In the genomic region with DNA sequence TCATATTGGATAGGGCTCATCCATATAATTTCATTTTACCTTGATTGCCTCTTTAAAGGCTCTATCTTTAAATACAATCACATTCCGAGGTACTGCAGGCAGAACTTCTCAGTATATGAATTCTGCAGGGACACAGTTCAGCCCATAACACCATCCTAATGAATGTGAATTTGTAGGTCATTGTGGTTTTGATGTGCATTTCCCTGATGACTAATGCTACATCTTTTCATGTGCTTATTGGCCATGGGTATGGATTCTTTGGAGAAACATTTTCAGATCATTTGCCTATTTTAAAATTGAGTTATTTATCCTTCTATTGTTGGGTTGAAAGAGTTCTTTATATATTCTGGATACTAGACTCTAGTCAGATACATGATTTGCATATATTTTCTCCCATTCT, we compare ENCODE assay signal across 1 cellular context.
TF ChIP-seq lines count a peak whose summit lies in the region.

No MANE protein-coding gene starts in this region.

TF ChIP-seq in K562, 482 proteins besides CTCF, POLR2A, EP300 and RAD21 (continued from another document):
- TF ChIP-seq, protein P1, sequence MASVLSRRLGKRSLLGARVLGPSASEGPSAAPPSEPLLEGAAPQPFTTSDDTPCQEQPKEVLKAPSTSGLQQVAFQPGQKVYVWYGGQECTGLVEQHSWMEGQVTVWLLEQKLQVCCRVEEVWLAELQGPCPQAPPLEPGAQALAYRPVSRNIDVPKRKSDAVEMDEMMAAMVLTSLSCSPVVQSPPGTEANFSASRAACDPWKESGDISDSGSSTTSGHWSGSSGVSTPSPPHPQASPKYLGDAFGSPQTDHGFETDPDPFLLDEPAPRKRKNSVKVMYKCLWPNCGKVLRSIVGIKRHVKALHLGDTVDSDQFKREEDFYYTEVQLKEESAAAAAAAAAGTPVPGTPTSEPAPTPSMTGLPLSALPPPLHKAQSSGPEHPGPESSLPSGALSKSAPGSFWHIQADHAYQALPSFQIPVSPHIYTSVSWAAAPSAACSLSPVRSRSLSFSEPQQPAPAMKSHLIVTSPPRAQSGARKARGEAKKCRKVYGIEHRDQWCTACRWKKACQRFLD (CRISPR knock-in tag; IDR thresholded peaks at IDR 0.05), result no peak
- TF ChIP-seq PTBP1 (IDR thresholded peaks at IDR 0.05; ENCODE audit: low read depth, low read length), result no peak
- peak; percentile 37 for TF ChIP-seq ARID1B (IDR thresholded peaks at IDR 0.05)
- peak; percentile 60; the same call in 1 of the 2 replicates for TF ChIP-seq JUN (IDR thresholded peaks at IDR 0.05; ENCODE audit: borderline replicate concordance, low read depth, low read length)
- no peak for TF ChIP-seq JUN (CRISPR knock-in tag; IDR thresholded peaks at IDR 0.05; ENCODE audit: borderline replicate concordance)
- no peak for TF ChIP-seq ZNF354B (CRISPR knock-in tag; IDR thresholded peaks at IDR 0.05)
- peak; percentile 39; the same call in 1 of the 2 replicates for TF ChIP-seq SMARCA4 (IDR thresholded peaks at IDR 0.05)
- no peak for TF ChIP-seq TCFL5 (CRISPR knock-in tag; conservative IDR thresholded peaks at IDR 0.05)
- no peak for TF ChIP-seq ZNF217 (CRISPR knock-in tag; IDR thresholded peaks at IDR 0.05)
- TF ChIP-seq, protein P2, sequence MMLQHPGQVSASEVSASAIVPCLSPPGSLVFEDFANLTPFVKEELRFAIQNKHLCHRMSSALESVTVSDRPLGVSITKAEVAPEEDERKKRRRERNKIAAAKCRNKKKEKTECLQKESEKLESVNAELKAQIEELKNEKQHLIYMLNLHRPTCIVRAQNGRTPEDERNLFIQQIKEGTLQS (IDR thresholded peaks at IDR 0.05), result peak; percentile 74
- TF ChIP-seq, protein P2 (CRISPR knock-in tag; conservative IDR thresholded peaks at IDR 0.05), result no peak
- no peak for TF ChIP-seq DDX20 (tag; IDR thresholded peaks at IDR 0.05; ENCODE audit: low read depth)
- TF ChIP-seq, protein P3, sequence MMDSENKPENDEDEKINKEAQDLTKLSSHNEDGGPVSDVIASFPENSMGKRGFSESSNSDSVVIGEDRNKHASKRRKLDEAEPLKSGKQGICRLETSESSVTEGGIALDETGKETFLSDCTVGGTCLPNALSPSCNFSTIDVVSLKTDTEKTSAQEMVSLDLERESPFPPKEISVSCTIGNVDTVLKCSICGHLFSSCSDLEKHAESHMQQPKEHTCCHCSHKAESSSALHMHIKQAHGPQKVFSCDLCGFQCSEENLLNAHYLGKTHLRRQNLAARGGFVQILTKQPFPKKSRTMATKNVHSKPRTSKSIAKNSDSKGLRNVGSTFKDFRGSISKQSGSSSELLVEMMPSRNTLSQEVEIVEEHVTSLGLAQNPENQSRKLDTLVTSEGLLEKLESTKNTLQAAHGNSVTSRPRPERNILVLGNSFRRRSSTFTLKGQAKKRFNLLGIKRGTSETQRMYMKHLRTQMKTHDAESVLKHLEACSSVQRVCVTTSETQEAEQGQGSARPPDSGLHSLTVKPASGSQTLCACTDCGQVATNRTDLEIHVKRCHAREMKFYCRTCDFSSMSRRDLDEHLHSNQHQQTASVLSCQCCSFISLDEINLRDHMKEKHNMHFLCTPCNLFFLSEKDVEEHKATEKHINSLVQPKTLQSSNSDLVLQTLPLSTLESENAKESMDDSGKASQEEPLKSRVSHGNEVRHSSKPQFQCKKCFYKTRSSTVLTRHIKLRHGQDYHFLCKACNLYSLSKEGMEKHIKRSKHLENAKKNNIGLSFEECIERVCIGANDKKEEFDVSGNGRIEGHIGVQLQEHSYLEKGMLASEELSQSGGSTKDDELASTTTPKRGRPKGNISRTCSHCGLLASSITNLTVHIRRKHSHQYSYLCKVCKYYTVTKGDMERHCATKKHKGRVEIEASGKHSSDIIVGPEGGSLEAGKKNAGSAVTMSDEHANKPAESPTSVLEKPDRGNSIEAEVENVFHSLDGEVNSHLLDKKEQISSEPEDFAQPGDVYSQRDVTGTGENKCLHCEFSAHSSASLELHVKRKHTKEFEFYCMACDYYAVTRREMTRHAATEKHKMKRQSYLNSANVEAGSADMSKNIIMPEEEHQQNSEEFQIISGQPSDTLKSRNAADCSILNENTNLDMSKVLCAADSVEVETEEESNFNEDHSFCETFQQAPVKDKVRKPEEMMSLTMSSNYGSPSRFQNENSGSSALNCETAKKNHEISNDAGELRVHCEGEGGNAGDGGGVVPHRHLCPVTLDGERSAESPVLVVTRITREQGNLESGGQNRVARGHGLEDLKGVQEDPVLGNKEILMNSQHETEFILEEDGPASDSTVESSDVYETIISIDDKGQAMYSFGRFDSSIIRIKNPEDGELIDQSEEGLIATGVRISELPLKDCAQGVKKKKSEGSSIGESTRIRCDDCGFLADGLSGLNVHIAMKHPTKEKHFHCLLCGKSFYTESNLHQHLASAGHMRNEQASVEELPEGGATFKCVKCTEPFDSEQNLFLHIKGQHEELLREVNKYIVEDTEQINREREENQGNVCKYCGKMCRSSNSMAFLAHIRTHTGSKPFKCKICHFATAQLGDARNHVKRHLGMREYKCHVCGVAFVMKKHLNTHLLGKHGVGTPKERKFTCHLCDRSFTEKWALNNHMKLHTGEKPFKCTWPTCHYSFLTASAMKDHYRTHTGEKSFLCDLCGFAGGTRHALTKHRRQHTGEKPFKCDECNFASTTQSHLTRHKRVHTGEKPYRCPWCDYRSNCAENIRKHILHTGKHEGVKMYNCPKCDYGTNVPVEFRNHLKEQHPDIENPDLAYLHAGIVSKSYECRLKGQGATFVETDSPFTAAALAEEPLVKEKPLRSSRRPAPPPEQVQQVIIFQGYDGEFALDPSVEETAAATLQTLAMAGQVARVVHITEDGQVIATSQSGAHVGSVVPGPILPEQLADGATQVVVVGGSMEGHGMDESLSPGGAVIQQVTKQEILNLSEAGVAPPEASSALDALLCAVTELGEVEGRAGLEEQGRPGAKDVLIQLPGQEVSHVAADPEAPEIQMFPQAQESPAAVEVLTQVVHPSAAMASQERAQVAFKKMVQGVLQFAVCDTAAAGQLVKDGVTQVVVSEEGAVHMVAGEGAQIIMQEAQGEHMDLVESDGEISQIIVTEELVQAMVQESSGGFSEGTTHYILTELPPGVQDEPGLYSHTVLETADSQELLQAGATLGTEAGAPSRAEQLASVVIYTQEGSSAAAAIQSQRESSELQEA (IDR thresholded peaks at IDR 0.05; ENCODE audit: low read depth), result 0 out of 2 replicates have a peak, but pooled peaks have one; percentile 25
- TF ChIP-seq JUND (IDR thresholded peaks at IDR 0.05; ENCODE audit: borderline replicate concordance, low read depth, low read length), result peak; percentile 78
- TF ChIP-seq JUND (tag; IDR thresholded peaks at IDR 0.05; ENCODE audit: borderline replicate concordance, low read depth, low read length), result peak; percentile 77; the same call in 2 of the 3 replicates
- 0 out of 2 replicates have a peak, but pooled peaks have one; percentile 40 for TF ChIP-seq SMARCE1 (IDR thresholded peaks at IDR 0.05)
- TF ChIP-seq, protein P4, sequence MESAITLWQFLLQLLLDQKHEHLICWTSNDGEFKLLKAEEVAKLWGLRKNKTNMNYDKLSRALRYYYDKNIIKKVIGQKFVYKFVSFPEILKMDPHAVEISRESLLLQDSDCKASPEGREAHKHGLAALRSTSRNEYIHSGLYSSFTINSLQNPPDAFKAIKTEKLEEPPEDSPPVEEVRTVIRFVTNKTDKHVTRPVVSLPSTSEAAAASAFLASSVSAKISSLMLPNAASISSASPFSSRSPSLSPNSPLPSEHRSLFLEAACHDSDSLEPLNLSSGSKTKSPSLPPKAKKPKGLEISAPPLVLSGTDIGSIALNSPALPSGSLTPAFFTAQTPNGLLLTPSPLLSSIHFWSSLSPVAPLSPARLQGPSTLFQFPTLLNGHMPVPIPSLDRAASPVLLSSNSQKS (CRISPR knock-in tag; IDR thresholded peaks at IDR 0.05), result no peak
- TF ChIP-seq FOSL1 (tag; conservative IDR thresholded peaks at IDR 0.05), result peak; percentile 80
- 0 out of 2 replicates have a peak, but pooled peaks have one; percentile 30 for TF ChIP-seq HDAC2 (IDR thresholded peaks at IDR 0.05)
- TF ChIP-seq DPF2 (IDR thresholded peaks at IDR 0.05), result peak; percentile 53; the same call in 1 of the 2 replicates
- TF ChIP-seq LEF1 (IDR thresholded peaks at IDR 0.05), result 0 out of 2 replicates have a peak, but pooled peaks have one; percentile 21
- TF ChIP-seq CTBP1 (IDR thresholded peaks at IDR 0.05; ENCODE audit: borderline replicate concordance), result peak; percentile 14; the same call in 1 of the 2 replicates
- peak; percentile 59 for TF ChIP-seq NFE2 (IDR thresholded peaks at IDR 0.05; ENCODE audit: low read depth)
- TF ChIP-seq BACH1 (tag; IDR thresholded peaks at IDR 0.05), result no peak
- TF ChIP-seq TEAD4 (IDR thresholded peaks at IDR 0.05; ENCODE audit: low read length), result peak; percentile 17; the same call in 1 of the 2 replicates
- no peak for TF ChIP-seq TEAD4 (CRISPR knock-in tag; IDR thresholded peaks at IDR 0.05; ENCODE audit: borderline replicate concordance)
- TF ChIP-seq DACH1 (IDR thresholded peaks at IDR 0.05; ENCODE audit: partially characterized antibody), result peak; percentile 26
TF ChIP-seq in K562: peak in this region for 16.
